Comparison of ENCODE assay signal across 16 cellular contexts in the genomic region with DNA sequence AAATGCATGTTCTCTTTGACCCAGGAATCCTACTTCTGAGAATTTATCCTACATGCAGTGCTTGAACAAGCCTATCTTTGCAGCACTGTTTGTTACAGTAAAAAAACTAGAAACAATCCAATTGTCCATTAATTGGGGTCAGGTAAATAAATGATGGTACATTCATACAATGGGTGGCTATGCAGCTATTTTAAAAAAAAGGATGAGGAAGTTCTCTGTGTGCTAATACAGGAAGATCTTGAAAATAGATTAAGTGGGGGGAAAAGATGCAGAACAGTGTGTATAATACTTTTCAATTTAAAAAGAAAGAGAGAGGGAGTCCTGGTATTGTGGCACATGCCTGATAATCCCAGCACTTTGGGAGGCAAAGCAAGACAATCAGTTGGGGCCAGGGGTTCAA. TPM values are rescaled to one million over a fixed set of nuclear protein-coding genes. Genes with fewer than 3 reads are reported as not detected.
"Had no signal": no experiment of that assay in that cellular context is flagged by ENCODE, and none has a peak within 500 bp of the region (broad histone marks: within the 10 kb centered on the region; RNA-seq: fewer than 3 reads in every experiment).

No MANE protein-coding gene starts in this region.

- ATAC-seq: left lobe of liver; mucosa of descending colon; naive thymus-derived CD8-positive, alpha-beta T cell; pancreas had no signal

- H3K27me3 ChIP-seq: hepatocyte, pancreas, sigmoid colon, suprapubic skin had no signal

- H3K36me3 ChIP-seq: pancreas, sigmoid colon, spleen, suprapubic skin, WERI-Rb-1 had no signal

- H3K27ac ChIP-seq: hepatocyte, pancreas, sigmoid colon, spleen, suprapubic skin, WERI-Rb-1 had no signal

- DNase-seq: activated CD4-positive, alpha-beta memory T cell treated with anti-CD3 and anti-CD28 coated beads, Interleukin-2, amount 10 ng/mL, durations not matched to agents 7 days and 5 days; activated effector memory CD4-positive, alpha-beta T cell treated with Interleukin-2 at 50 U/mL for 16 hours; activated naive CD4-positive, alpha-beta T cell treated with anti-CD3 and anti-CD28 coated beads, Interleukin-2, amount 50 U/mL, for 16 hours; activated T-cell treated with anti-CD3 and anti-CD28 coated beads, Interleukin-2, amount 50 U/mL, for 24 hours; dermis blood vessel endothelial cell; erythroblast; islet precursor cell; mucosa of descending colon; naive thymus-derived CD8-positive, alpha-beta T cell; pancreas; sigmoid colon; spleen; WERI-Rb-1 had no signal

- H3K4me3 ChIP-seq: hepatocyte, mucosa of descending colon, pancreas, sigmoid colon, spleen, suprapubic skin had no signal

- H3K9me3 ChIP-seq: mucosa of descending colon, pancreas, sigmoid colon, spleen, suprapubic skin had no signal

RNA-seq across cellular contexts. Expression of gene CREB3L1, which starts 9.5 kb away (rescaled TPM):
- total RNA-seq: activated CD4-positive, alpha-beta memory T cell treated with anti-CD3 and anti-CD28 coated beads, Interleukin-2, amount 10 ng/mL, durations not matched to agents 7 days and 5 days; naive thymus-derived CD8-positive, alpha-beta T cell had no signal
- polyA plus RNA-seq: naive thymus-derived CD8-positive, alpha-beta T cell had no signal
